Comparison of ENCODE assay signal across 11 cellular contexts in the genomic region with DNA sequence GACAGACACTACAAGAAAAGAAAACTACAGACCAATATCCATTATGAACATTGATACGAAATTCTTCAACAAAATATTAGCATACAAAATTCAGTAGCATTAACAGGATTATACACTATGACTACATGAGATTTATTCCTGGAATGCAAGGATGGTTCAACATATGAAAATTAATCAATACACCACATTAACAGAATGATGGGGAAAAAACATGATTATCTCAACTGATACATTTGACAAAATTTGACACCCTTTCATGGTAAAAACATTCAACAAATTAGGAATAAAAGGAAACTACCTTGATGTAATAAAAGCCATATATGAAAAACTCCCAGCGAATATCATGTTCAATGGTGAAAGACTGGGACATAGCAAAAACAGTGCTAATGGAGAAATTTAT. TPM values are rescaled to one million over a fixed set of nuclear protein-coding genes. Genes with fewer than 3 reads are reported as not detected.
"Had no signal": no experiment of that assay in that cellular context is flagged by ENCODE, and none has a peak within 500 bp of the region (broad histone marks: within the 10 kb centered on the region; RNA-seq: fewer than 3 reads in every experiment).

No MANE protein-coding gene starts in this region.

- H3K36me3 ChIP-seq: HAP-1 had no signal

- H2AFZ ChIP-seq: GM23248, GM23338 had no signal

- FAIRE-seq: H1, H54 had no signal

- H3K9me3 ChIP-seq: HAP-1 had no signal

- H3K4me3 ChIP-seq: GM23248, GM23338, HAP-1 had no signal

- H3K27ac Mint-ChIP-seq: GM23338, H9, HFFc6 had no signal

- DNase-seq: GM23248, GOT3, H7, H9, HCEC 1CT, HFFc6 had no signal

- H3K4me3 Mint-ChIP-seq: GM23338, H9, HFFc6 had no signal

- ATAC-seq: GM23338, HCT116 had no signal

- H3K4me1 ChIP-seq: HAP-1 had no signal

- H3K9ac ChIP-seq: GM23248 had no signal

- H3K4me2 ChIP-seq: GM23338 had no signal

- H3K27ac ChIP-seq: GM23248 had no signal

RNA-seq across cellular contexts. Expression of gene TRPM2, which starts 31.5 kb away (rescaled TPM):
- polyA plus RNA-seq: GM23248 had no signal
